ENCODE assay signal across 8 cellular contexts in the genomic region with DNA sequence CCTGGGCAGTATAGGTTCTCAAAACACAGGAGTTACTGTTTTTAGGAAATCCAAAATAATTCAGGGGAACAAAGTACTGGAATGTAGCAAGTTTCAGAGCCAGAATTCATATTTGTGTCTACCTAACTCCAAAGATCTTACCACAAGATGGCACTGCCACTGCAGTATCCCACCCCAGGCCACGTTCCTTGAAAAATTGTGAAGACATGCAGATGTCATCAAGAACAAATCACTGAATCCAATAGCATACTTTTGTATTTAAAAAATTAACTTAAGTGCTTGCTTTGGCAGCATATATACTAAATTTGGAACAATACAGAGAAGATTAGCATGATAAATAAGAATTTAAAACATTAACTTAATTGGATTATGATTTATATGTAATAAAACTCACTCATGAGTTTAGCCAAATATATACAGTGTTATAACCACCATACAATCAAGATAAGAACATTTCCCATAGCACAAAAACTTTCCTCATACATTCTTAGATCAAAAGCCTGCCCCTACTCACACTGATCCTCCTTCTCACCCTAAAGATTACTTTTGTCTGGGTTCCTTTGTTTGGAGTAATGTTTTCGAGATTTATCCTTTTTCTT.
A peak's percentile ranks its signal among the peaks of the same experiment; 100 is the strongest.
DNase-seq lines count a peak whose midpoint lies in the region; ATAC-seq and TF ChIP-seq lines count a peak whose summit lies in the region.

No MANE protein-coding gene starts in this region.

- peak; percentile 44 for DNase-seq in G401 (ENCODE audit: low spot score)
- peak; percentile 40 for DNase-seq in M059J (ENCODE audit: low read depth)
- DNase-seq in breast epithelium (ENCODE audit: low spot score in 2 of 2), result no peak
- DNase-seq in midbrain (lab: John Stamatoyannopoulos, UW), result peak; percentile 30
- no peak for DNase-seq in GM20000 (ENCODE audit: low spot score)
- no peak for DNase-seq in OCI-M2 (lab: John Stamatoyannopoulos, UW; ENCODE audit: unreplicated experiment)
- DNase-seq in upper lobe of left lung, result no peak

- in situ Hi-C loops in G401 (cut with HindIII; ENCODE audit: low sequenced_read_pairs), result no loop called here

- H3K36me3 ChIP-seq in breast epithelium (no peaks in the 10 kb centered on the region), upper lobe of left lung (peaks cover 0 to 6% (median 0%) of the 10 kb centered on the region in 4 donors)

- no peak for TF ChIP-seq POLR2A in breast epithelium (IDR thresholded peaks at IDR 0.05)
- no peak for TF ChIP-seq POLR2A in upper lobe of left lung (IDR thresholded peaks at IDR 0.05)

- H3K4me3 ChIP-seq in breast epithelium (no peak overlapping the region), upper lobe of left lung (no peak overlapping the region)

- no peaks in the 10 kb centered on the region for H3K27me3 ChIP-seq in breast epithelium
- no peaks in the 10 kb centered on the region for H3K27me3 ChIP-seq in upper lobe of left lung

- H3K4me1 ChIP-seq in breast epithelium, result no peaks in the 10 kb centered on the region
- H3K4me1 ChIP-seq in upper lobe of left lung, result no peaks in the 10 kb centered on the region

- no peak for TF ChIP-seq CTCF in breast epithelium (IDR thresholded peaks at IDR 0.05)
- TF ChIP-seq CTCF in GM20000 (IDR thresholded peaks at IDR 0.05; ENCODE audit: extremely low read depth, missing control alignments), result no peak
- TF ChIP-seq CTCF in upper lobe of left lung (IDR thresholded peaks at IDR 0.05), result peak in 1 of 6 experiments; percentile 8

- intact Hi-C loops in breast epithelium (cut with DNase I; ENCODE audit: low total_unique reads), result no loop called here

- ATAC-seq in HG02610 (IDR thresholded peaks at IDR 0.05; ENCODE audit: unreplicated experiment) (no peak), upper lobe of left lung (ENCODE audit: low FRiP score in 2 of 2) (no peak)

- H3K27ac ChIP-seq in breast epithelium, result peak overlapping the region; percentile 12 to 25
- no peak overlapping the region for H3K27ac ChIP-seq in upper lobe of left lung

- 51 to 54% methylated on average over 2 of the region's 2 CpGs for WGBS in upper lobe of left lung, 2 donors

- no peak for TF ChIP-seq EP300 in upper lobe of left lung (IDR thresholded peaks at IDR 0.05)

- no peaks in the 10 kb centered on the region for H3K9me3 ChIP-seq in breast epithelium
- no peaks in the 10 kb centered on the region for H3K9me3 ChIP-seq in upper lobe of left lung

Comparison
In these comparisons a context has a peak if more than half of its experiments do, and no peak if none do; other contexts are left out.
1. DNase-seq: peak in G401 (single experiment), M059J (single experiment) and midbrain (single experiment); none in breast epithelium (0 of 2), GM20000 (single experiment), OCI-M2 (single experiment) and upper lobe of left lung (0 of 2).
2. H3K27ac ChIP-seq: peak in breast epithelium (2 of 2); none in upper lobe of left lung (0 of 4).